ENCODE assay signal across 1 cellular context in the genomic region with DNA sequence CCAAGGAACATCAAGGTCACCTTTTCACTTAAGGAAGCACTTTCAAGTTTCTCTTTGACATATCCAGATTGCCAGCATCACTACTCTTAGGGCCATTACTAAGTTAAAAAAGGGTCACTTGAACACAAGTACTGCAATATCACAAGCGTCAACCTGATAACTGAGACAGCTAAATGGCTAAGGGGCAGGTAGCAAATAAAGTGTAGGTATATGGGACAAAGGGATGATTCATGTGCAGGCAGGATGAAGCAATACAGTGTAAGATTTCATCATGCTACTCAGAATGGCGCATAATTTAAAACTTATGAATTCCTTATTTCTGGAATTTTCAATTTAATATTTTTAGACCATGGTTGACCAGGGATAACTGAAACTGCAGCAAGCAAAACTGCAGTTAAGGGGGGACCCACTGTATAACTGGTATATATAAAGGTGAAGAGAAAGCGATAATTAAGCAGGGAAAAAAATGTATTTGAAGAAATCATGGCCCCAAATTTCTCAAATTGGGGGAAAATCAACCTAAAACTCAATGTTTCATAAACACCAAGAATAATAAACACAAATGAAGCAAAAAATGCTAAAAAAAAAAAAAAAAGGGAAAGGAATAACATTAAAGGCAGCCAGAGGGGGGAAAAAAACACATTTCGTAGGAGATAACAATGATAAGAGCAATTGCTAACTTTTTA.
TF ChIP-seq lines count a peak whose summit lies in the region.

No MANE protein-coding gene starts in this region.

TF ChIP-seq in K562, 482 proteins besides CTCF, POLR2A, EP300 and RAD21 (continued from another document and continues in another):
- TF ChIP-seq, protein P1, sequence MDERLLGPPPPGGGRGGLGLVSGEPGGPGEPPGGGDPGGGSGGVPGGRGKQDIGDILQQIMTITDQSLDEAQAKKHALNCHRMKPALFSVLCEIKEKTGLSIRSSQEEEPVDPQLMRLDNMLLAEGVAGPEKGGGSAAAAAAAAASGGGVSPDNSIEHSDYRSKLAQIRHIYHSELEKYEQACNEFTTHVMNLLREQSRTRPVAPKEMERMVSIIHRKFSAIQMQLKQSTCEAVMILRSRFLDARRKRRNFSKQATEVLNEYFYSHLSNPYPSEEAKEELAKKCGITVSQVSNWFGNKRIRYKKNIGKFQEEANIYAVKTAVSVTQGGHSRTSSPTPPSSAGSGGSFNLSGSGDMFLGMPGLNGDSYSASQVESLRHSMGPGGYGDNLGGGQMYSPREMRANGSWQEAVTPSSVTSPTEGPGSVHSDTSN (CRISPR knock-in tag; IDR thresholded peaks at IDR 0.05; ENCODE audit: low read depth) = no peak
- TF ChIP-seq, protein P1 (tag; conservative IDR thresholded peaks at IDR 0.05; ENCODE audit: low read depth) = no peak
- TF ChIP-seq XRCC4 (IDR thresholded peaks at IDR 0.05; ENCODE audit: extremely low read depth, insufficient read depth, insufficient read length) (no peak), FOXM1 (IDR thresholded peaks at IDR 0.05; ENCODE audit: low read depth) (no peak), FOXM1 (CRISPR knock-in tag; IDR thresholded peaks at IDR 0.05; ENCODE audit: low read depth) (no peak), ZNF282 (CRISPR knock-in tag; IDR thresholded peaks at IDR 0.05) (no peak), ZNF408 (CRISPR knock-in tag; IDR thresholded peaks at IDR 0.05; ENCODE audit: low read depth) (no peak), SMAD4 (CRISPR knock-in tag; conservative IDR thresholded peaks at IDR 0.05) (no peak), CEBPB (tag; IDR thresholded peaks at IDR 0.05) (peak; percentile 83), TRIM24 (IDR thresholded peaks at IDR 0.05) (peak; percentile 89 to 94), CEBPG (CRISPR knock-in tag; IDR thresholded peaks at IDR 0.05) (peak; percentile 86), CEBPG (tag; conservative IDR thresholded peaks at IDR 0.05 in 1 of 2, IDR thresholded peaks at IDR 0.05 in 1 of 2) (peak; percentile 92 to 97), CHCHD3 (CRISPR knock-in tag; IDR thresholded peaks at IDR 0.05) (no peak), SIN3B (IDR thresholded peaks at IDR 0.05; ENCODE audit: low read depth) (no peak), ZNF561 (CRISPR knock-in tag; conservative IDR thresholded peaks at IDR 0.05) (no peak), MYC (IDR thresholded peaks at IDR 0.05; ENCODE audit: low read depth, low read length) (no peak), MYC (CRISPR knock-in tag; IDR thresholded peaks at IDR 0.05; ENCODE audit: borderline replicate concordance, low read depth) (no peak), CREB1 (IDR thresholded peaks at IDR 0.05) (no peak), CREB1 (CRISPR knock-in tag; IDR thresholded peaks at IDR 0.05) (no peak), GTF2F1 (IDR thresholded peaks at IDR 0.05; ENCODE audit: low read depth, low read length) (no peak), ATF7 (IDR thresholded peaks at IDR 0.05) (0 out of 2 replicates have a peak, but pooled peaks have one; percentile 30), ZNF766 (CRISPR knock-in tag; conservative IDR thresholded peaks at IDR 0.05) (no peak), BRD9 (IDR thresholded peaks at IDR 0.05; ENCODE audit: low read depth, partially characterized antibody) (peak; percentile 80), NELFE (IDR thresholded peaks at IDR 0.05; ENCODE audit: insufficient read depth, insufficient read length) (no peak), FOSL1 (tag; conservative IDR thresholded peaks at IDR 0.05) (peak; percentile 54), ESRRA (IDR thresholded peaks at IDR 0.05; ENCODE audit: borderline replicate concordance, low read depth) (peak; percentile 74), C11orf30 (IDR thresholded peaks at IDR 0.05; ENCODE audit: low read depth) (peak; percentile 34; the same call in 1 of the 2 replicates)
- TF ChIP-seq, protein P2, sequence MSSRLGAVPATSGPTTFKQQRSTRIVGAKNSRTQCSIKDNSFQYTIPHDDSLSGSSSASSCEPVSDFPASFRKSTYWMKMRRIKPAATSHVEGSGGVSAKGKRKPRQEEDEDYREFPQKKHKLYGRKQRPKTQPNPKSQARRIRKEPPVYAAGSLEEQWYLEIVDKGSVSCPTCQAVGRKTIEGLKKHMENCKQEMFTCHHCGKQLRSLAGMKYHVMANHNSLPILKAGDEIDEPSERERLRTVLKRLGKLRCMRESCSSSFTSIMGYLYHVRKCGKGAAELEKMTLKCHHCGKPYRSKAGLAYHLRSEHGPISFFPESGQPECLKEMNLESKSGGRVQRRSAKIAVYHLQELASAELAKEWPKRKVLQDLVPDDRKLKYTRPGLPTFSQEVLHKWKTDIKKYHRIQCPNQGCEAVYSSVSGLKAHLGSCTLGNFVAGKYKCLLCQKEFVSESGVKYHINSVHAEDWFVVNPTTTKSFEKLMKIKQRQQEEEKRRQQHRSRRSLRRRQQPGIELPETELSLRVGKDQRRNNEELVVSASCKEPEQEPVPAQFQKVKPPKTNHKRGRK (tag; IDR thresholded peaks at IDR 0.05) = peak; percentile 65; the same call in 1 of the 2 replicates
- TF ChIP-seq, protein P3, sequence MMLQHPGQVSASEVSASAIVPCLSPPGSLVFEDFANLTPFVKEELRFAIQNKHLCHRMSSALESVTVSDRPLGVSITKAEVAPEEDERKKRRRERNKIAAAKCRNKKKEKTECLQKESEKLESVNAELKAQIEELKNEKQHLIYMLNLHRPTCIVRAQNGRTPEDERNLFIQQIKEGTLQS (IDR thresholded peaks at IDR 0.05) = peak; percentile 82
- TF ChIP-seq, protein P3 (CRISPR knock-in tag; conservative IDR thresholded peaks at IDR 0.05) = no peak
- TF ChIP-seq, protein P4, sequence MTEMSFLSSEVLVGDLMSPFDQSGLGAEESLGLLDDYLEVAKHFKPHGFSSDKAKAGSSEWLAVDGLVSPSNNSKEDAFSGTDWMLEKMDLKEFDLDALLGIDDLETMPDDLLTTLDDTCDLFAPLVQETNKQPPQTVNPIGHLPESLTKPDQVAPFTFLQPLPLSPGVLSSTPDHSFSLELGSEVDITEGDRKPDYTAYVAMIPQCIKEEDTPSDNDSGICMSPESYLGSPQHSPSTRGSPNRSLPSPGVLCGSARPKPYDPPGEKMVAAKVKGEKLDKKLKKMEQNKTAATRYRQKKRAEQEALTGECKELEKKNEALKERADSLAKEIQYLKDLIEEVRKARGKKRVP (CRISPR knock-in tag; IDR thresholded peaks at IDR 0.05) = 0 out of 2 replicates have a peak, but pooled peaks have one; percentile 66
- TF ChIP-seq, protein P5, sequence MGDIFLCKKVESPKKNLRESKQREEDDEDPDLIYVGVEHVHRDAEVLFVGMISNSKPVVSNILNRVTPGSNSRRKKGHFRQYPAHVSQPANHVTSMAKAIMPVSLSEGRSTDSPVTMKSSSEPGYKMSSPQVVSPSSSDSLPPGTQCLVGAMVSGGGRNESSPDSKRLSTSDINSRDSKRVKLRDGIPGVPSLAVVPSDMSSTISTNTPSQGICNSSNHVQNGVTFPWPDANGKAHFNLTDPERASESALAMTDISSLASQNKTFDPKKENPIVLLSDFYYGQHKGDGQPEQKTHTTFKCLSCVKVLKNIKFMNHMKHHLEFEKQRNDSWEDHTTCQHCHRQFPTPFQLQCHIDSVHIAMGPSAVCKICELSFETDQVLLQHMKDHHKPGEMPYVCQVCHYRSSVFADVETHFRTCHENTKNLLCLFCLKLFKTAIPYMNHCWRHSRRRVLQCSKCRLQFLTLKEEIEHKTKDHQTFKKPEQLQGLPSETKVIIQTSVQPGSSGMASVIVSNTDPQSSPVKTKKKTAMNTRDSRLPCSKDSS (IDR thresholded peaks at IDR 0.05; ENCODE audit: low read depth, partially characterized antibody) = peak; percentile 49
- TF ChIP-seq, protein P6, sequence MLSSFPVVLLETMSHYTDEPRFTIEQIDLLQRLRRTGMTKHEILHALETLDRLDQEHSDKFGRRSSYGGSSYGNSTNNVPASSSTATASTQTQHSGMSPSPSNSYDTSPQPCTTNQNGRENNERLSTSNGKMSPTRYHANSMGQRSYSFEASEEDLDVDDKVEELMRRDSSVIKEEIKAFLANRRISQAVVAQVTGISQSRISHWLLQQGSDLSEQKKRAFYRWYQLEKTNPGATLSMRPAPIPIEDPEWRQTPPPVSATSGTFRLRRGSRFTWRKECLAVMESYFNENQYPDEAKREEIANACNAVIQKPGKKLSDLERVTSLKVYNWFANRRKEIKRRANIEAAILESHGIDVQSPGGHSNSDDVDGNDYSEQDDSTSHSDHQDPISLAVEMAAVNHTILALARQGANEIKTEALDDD (IDR thresholded peaks at IDR 0.05) = no peak
- TF ChIP-seq, protein P7, sequence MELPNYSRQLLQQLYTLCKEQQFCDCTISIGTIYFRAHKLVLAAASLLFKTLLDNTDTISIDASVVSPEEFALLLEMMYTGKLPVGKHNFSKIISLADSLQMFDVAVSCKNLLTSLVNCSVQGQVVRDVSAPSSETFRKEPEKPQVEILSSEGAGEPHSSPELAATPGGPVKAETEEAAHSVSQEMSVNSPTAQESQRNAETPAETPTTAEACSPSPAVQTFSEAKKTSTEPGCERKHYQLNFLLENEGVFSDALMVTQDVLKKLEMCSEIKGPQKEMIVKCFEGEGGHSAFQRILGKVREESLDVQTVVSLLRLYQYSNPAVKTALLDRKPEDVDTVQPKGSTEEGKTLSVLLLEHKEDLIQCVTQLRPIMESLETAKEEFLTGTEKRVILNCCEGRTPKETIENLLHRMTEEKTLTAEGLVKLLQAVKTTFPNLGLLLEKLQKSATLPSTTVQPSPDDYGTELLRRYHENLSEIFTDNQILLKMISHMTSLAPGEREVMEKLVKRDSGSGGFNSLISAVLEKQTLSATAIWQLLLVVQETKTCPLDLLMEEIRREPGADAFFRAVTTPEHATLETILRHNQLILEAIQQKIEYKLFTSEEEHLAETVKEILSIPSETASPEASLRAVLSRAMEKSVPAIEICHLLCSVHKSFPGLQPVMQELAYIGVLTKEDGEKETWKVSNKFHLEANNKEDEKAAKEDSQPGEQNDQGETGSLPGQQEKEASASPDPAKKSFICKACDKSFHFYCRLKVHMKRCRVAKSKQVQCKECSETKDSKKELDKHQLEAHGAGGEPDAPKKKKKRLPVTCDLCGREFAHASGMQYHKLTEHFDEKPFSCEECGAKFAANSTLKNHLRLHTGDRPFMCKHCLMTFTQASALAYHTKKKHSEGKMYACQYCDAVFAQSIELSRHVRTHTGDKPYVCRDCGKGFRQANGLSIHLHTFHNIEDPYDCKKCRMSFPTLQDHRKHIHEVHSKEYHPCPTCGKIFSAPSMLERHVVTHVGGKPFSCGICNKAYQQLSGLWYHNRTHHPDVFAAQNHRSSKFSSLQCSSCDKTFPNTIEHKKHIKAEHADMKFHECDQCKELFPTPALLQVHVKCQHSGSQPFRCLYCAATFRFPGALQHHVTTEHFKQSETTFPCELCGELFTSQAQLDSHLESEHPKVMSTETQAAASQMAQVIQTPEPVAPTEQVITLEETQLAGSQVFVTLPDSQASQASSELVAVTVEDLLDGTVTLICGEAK (IDR thresholded peaks at IDR 0.05) = no peak
- TF ChIP-seq, protein P7 (CRISPR knock-in tag; IDR thresholded peaks at IDR 0.05) = no peak
- TF ChIP-seq, protein P8, sequence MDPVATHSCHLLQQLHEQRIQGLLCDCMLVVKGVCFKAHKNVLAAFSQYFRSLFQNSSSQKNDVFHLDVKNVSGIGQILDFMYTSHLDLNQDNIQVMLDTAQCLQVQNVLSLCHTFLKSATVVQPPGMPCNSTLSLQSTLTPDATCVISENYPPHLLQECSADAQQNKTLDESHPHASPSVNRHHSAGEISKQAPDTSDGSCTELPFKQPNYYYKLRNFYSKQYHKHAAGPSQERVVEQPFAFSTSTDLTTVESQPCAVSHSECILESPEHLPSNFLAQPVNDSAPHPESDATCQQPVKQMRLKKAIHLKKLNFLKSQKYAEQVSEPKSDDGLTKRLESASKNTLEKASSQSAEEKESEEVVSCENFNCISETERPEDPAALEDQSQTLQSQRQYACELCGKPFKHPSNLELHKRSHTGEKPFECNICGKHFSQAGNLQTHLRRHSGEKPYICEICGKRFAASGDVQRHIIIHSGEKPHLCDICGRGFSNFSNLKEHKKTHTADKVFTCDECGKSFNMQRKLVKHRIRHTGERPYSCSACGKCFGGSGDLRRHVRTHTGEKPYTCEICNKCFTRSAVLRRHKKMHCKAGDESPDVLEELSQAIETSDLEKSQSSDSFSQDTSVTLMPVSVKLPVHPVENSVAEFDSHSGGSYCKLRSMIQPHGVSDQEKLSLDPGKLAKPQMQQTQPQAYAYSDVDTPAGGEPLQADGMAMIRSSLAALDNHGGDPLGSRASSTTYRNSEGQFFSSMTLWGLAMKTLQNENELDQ (CRISPR knock-in tag; IDR thresholded peaks at IDR 0.05; ENCODE audit: borderline replicate concordance) = no peak
